16 cellular contexts compared by ENCODE assay signal in the genomic region with DNA sequence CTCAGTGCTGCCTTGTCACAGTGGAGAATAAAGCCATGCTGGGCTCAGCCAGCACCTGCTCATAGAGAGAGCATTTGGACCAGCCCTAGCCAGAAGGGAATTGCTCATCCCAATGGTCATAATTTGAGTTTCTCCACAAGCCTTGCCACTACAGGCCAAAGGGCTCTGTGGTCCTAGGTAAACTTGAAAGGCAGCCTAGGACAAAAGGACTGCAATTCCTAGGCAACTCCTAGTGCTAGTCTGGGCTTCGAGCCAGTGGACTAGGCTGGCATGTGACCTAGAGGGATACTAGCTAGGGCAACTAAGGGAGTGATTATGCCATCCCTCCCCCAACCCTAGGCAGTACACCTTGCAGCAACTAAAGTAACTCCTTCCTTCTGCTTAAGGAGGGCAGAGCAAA.
DNase-seq lines count a peak whose midpoint lies in the region; ATAC-seq and TF ChIP-seq lines count a peak whose summit lies in the region.
"Had no signal": no experiment of that assay in that cellular context is flagged by ENCODE, and none has a peak within 500 bp of the region (broad histone marks: within the 10 kb centered on the region; RNA-seq: fewer than 3 reads in every experiment).

No MANE protein-coding gene starts in this region.

- H3K27me3 Mint-ChIP-seq in activated naive CD8-positive, alpha-beta T cell treated with anti-CD3 and anti-CD28 coated beads for 36 hours, result peaks cover 10% of the 10 kb centered on the region

- H3K9me3 Mint-ChIP-seq in activated naive CD8-positive, alpha-beta T cell treated with anti-CD3 and anti-CD28 coated beads for 36 hours, result peaks cover 17% of the 10 kb centered on the region

- H3K36me3 ChIP-seq in heart left ventricle, result no peaks in the 10 kb centered on the region
- H3K36me3 ChIP-seq: SJCRH30, transverse colon had no signal

- no peaks in the 10 kb centered on the region for H3K27me3 ChIP-seq in heart left ventricle
- H3K27me3 ChIP-seq: SJCRH30, transverse colon had no signal

- peaks cover 0 to 29% (median 8%) of the 10 kb centered on the region in 12 donors for H3K9me3 ChIP-seq in heart left ventricle
- H3K9me3 ChIP-seq: SJCRH30 had no signal

- peaks cover 0 to 7% (median 0%) of the 10 kb centered on the region in 12 donors for H3K4me1 ChIP-seq in heart left ventricle
- H3K4me1 ChIP-seq: SJCRH30, transverse colon had no signal

- peak; percentile 93 to 98 (median 94) for ATAC-seq in heart left ventricle
- ATAC-seq in GM19351 (IDR thresholded peaks at IDR 0.05; ENCODE audit: unreplicated experiment), result no peak
- ATAC-seq: HCT116 had no signal

- no peak overlapping the region for H3K27ac Mint-ChIP-seq in activated naive CD8-positive, alpha-beta T cell treated with anti-CD3 and anti-CD28 coated beads for 36 hours
- H3K27ac Mint-ChIP-seq: mesothelial cell of epicardium had no signal

- H3K4me3 Mint-ChIP-seq in activated naive CD8-positive, alpha-beta T cell treated with anti-CD3 and anti-CD28 coated beads for 36 hours, result no peak overlapping the region
- H3K4me3 Mint-ChIP-seq: mesothelial cell of epicardium had no signal

- peak; percentile 53 for DNase-seq in HT-29 (ENCODE audit: low spot score)
- peak; percentile 5 for DNase-seq in NCI-H446 treated with DMSO at 0.1 percent for 48 hours (lab: John Stamatoyannopoulos, UW)
- peak; percentile 32 to 79 (median 66) for DNase-seq in heart left ventricle
- peak; percentile 86 for DNase-seq in renal cortical epithelial cell (ENCODE audit: low read depth)
- DNase-seq in activated naive CD8-positive, alpha-beta T cell treated with anti-CD3 and anti-CD28 coated beads for 36 hours, result no peak
- no peak for DNase-seq in NCI-H510A (lab: John Stamatoyannopoulos, UW)
- no peak for DNase-seq in NCI-H526 treated with DMSO at 0.1 percent for 48 hours (lab: John Stamatoyannopoulos, UW)
- DNase-seq: activated gamma-delta T cell, NCI-H1092, SJCRH30, T-helper 2 cell, transverse colon had no signal

- intact Hi-C loops in heart left ventricle (cut with DNase I), result no loop called here

- peak overlapping the region in 4 of 12 donors; percentile 3 to 57 (median 35) for H3K27ac ChIP-seq in heart left ventricle
- H3K27ac ChIP-seq: coronary artery, SJCRH30, transverse colon had no signal

- no peak for TF ChIP-seq CTCF in heart left ventricle (IDR thresholded peaks at IDR 0.05)

- 33 to 58% (median 56%) methylated on average over 1 of the region's 1 CpG for WGBS in heart left ventricle, 4 donors

- H3K36me3 Mint-ChIP-seq in activated naive CD8-positive, alpha-beta T cell treated with anti-CD3 and anti-CD28 coated beads for 36 hours, result no peaks in the 10 kb centered on the region
- H3K36me3 Mint-ChIP-seq: mesothelial cell of epicardium had no signal

- no peak for TF ChIP-seq POLR2A in heart left ventricle (IDR thresholded peaks at IDR 0.05)

- H3K4me3 ChIP-seq in heart left ventricle, result no peak overlapping the region
- H3K4me3 ChIP-seq: coronary artery, SJCRH30, transverse colon had no signal

- H3K4me1 Mint-ChIP-seq in activated naive CD8-positive, alpha-beta T cell treated with anti-CD3 and anti-CD28 coated beads for 36 hours, result no peaks in the 10 kb centered on the region
- H3K4me1 Mint-ChIP-seq: mesothelial cell of epicardium had no signal

Comparison
In these comparisons a context has a peak if more than half of its experiments do, and no peak if none do; other contexts are left out.
1. DNase-seq: peak in HT-29 (single experiment), NCI-H446 treated with DMSO at 0.1 percent for 48 hours (single experiment), heart left ventricle (5 of 5) and renal cortical epithelial cell (single experiment); none in activated naive CD8-positive, alpha-beta T cell treated with anti-CD3 and anti-CD28 coated beads for 36 hours (single experiment), NCI-H510A (single experiment) and NCI-H526 treated with DMSO at 0.1 percent for 48 hours (single experiment).